In genomic region chr21:26845750-26846035, GRCh38 we compare ENCODE assay signal across 8 cellular contexts. TPM values are rescaled to one million over a fixed set of nuclear protein-coding genes. Genes with fewer than 3 reads are reported as not detected.
A peak's percentile ranks its signal among the peaks of the same experiment; 100 is the strongest.
DNase-seq lines count a peak whose midpoint lies in the region; TF ChIP-seq lines count a peak whose summit lies in the region.

No MANE protein-coding gene starts in this region.

- peaks cover 1% of the 10 kb centered on the region for H3K9me3 Mint-ChIP-seq in activated naive CD4-positive, alpha-beta T cell treated with anti-CD3 and anti-CD28 coated beads, Interleukin-2, amount 10 ng/mL, durations not matched to agents 7 days and 5 days

- DNase-seq in activated naive CD4-positive, alpha-beta T cell treated with anti-CD3 and anti-CD28 coated beads, Interleukin-2, amount 10 ng/mL, durations not matched to agents 7 days and 5 days, result no peak
- no peak for DNase-seq in activated naive CD4-positive, alpha-beta T cell treated with Interleukin-2 at 50 U/mL for 16 hours
- no peak for DNase-seq in colonic mucosa
- peak; percentile 70 for DNase-seq in midbrain (lab: John Stamatoyannopoulos, UW)
- DNase-seq in uterus, result no peak
- DNase-seq in NCI-H526 treated with DMSO at 0.1 percent for 48 hours (lab: John Stamatoyannopoulos, UW), result no peak
- no peak for DNase-seq in germinal center (ENCODE audit: low spot score)
- DNase-seq in NCI-H2107 treated with DMSO at 0.1 percent for 48 hours (lab: John Stamatoyannopoulos, UW; ENCODE audit: unreplicated experiment), result no peak

- intact Hi-C loops in colonic mucosa (cut with DNase I), result loop anchor here (5.0 to 10.0 kb wide), 3 partner anchors 73 to 1902 kb away; no protein-coding TSS in a partner anchor
- intact Hi-C loops in uterus (cut with DNase I; ENCODE audit: low total_unique reads), result loop anchor here (10.0 kb wide), 1 partner anchor 1899 kb away; no protein-coding TSS in a partner anchor

- H3K9me3 ChIP-seq in colonic mucosa (no peaks in the 10 kb centered on the region), uterus (no peaks in the 10 kb centered on the region)

- H3K27ac ChIP-seq in colonic mucosa (peak overlapping the region; percentile 82), uterus (peak overlapping the region; percentile 99)

- peak overlapping the region; percentile 71 to 78 for H3K9ac ChIP-seq in colonic mucosa (ENCODE audit: low read depth in 2 of 2, low read length in 2 of 2)

- CTCF ChIA-PET in activated naive CD4-positive, alpha-beta T cell treated with anti-CD3 and anti-CD28 coated beads, Interleukin-2, amount 10 ng/mL, durations not matched to agents 7 days and 5 days (lab: Charles Lee), result no interaction called here

- H3K4me1 ChIP-seq in colonic mucosa (peaks cover 15% of the 10 kb centered on the region), uterus (no peaks in the 10 kb centered on the region)

- peaks cover 33% of the 10 kb centered on the region for H3K4me1 Mint-ChIP-seq in activated naive CD4-positive, alpha-beta T cell treated with anti-CD3 and anti-CD28 coated beads, Interleukin-2, amount 10 ng/mL, durations not matched to agents 7 days and 5 days

- H3K27me3 Mint-ChIP-seq in activated naive CD4-positive, alpha-beta T cell treated with anti-CD3 and anti-CD28 coated beads, Interleukin-2, amount 10 ng/mL, durations not matched to agents 7 days and 5 days, result peaks cover 66% of the 10 kb centered on the region

- H3K27me3 ChIP-seq in colonic mucosa (peaks cover 37% of the 10 kb centered on the region), uterus (no peaks in the 10 kb centered on the region)

- TF ChIP-seq CTCF in colonic mucosa (IDR thresholded peaks at IDR 0.05) (no peak), uterus (IDR thresholded peaks at IDR 0.05) (no peak)

- TF ChIP-seq POLR2A in uterus (IDR thresholded peaks at IDR 0.05), result no peak

- H3K27ac Mint-ChIP-seq in activated naive CD4-positive, alpha-beta T cell treated with anti-CD3 and anti-CD28 coated beads, Interleukin-2, amount 10 ng/mL, durations not matched to agents 7 days and 5 days, result no peak overlapping the region

- H3K36me3 ChIP-seq in colonic mucosa, result no peaks in the 10 kb centered on the region
- no peaks in the 10 kb centered on the region for H3K36me3 ChIP-seq in uterus

- peaks cover 11% of the 10 kb centered on the region for H3K36me3 Mint-ChIP-seq in activated naive CD4-positive, alpha-beta T cell treated with anti-CD3 and anti-CD28 coated beads, Interleukin-2, amount 10 ng/mL, durations not matched to agents 7 days and 5 days

- H3K4me3 ChIP-seq in colonic mucosa (peak overlapping the region; percentile 52), uterus (peak overlapping the region; percentile 69 to 89)

- H3K4me3 Mint-ChIP-seq in activated naive CD4-positive, alpha-beta T cell treated with anti-CD3 and anti-CD28 coated beads, Interleukin-2, amount 10 ng/mL, durations not matched to agents 7 days and 5 days, result peak overlapping the region; percentile 66

RNA-seq across cellular contexts. Expression of gene ADAMTS1, which starts 0.5 kb away (rescaled TPM):
- total RNA-seq in colonic mucosa (10 to 100 TPM; 12.5 to 26.8 TPM), uterus (100 to 1,000 TPM in 3 of 4 donors, 10 to 100 TPM in 1; 96.8 to 210 (median 164) TPM)
